8 cellular contexts compared by ENCODE assay signal in genomic region chr12:48119078-48119833, GRCh38. TPM values are rescaled to one million over a fixed set of nuclear protein-coding genes. Genes with fewer than 3 reads are reported as not detected.
DNase-seq lines count a peak whose midpoint lies in the region; ATAC-seq and TF ChIP-seq lines count a peak whose summit lies in the region.

TSS of gene PFKM (plus strand) at chr12:48119364. CDS start at chr12:48122775, 3,411 bp downstream.

- H3K27ac ChIP-seq in adrenal gland: peak within 1 kb of the TSS; percentile 36 to 81 (median 49)
- peak within 1 kb of the TSS; percentile 20 to 95 (median 82) for H3K27ac ChIP-seq in heart left ventricle
- peak within 1 kb of the TSS; percentile 18 for H3K27ac ChIP-seq in urinary bladder (ENCODE audit: low read depth)

- peak; percentile 80 to 93 (median 84) for DNase-seq in NCI-H1417 (lab: John Stamatoyannopoulos, UW)
- peak; percentile 50 for DNase-seq in T follicular helper cell (ENCODE audit: low read depth)
- peak; percentile 87 to 95 (median 93) for DNase-seq in adrenal gland
- peak; percentile 80 to 92 (median 88) for DNase-seq in heart left ventricle
- peak; percentile 87 for DNase-seq in posterior vena cava (ENCODE audit: low spot score)

- H3K4me3 ChIP-seq in GM12875 (ENCODE audit: low read depth, low read length): peak within 1 kb of the TSS; percentile 96
- peak within 1 kb of the TSS in 3 of 4 donors; percentile 64 to 85 (median 80) for H3K4me3 ChIP-seq in adrenal gland
- H3K4me3 ChIP-seq in heart left ventricle: peak within 1 kb of the TSS; percentile 32 to 97 (median 68)
- peak within 1 kb of the TSS; percentile 53 for H3K4me3 ChIP-seq in urinary bladder (ENCODE audit: low read depth, low read length)

- WGBS in adrenal gland, 4 donors: 0 to 1% (median 1%) methylated on average over 20 of the region's 20 CpGs
- 0 to 1% (median 0%) methylated on average over 20 of the region's 20 CpGs for WGBS in heart left ventricle, 4 donors
- WGBS in urinary bladder: under 1% methylated on average over 20 of the region's 20 CpGs

- H3K9me3 ChIP-seq in adrenal gland (replicated peaks in 1 of 3) (no peaks in the 10 kb centered on the region), heart left ventricle (no peaks in the 10 kb centered on the region)

- H3K36me3 ChIP-seq in adrenal gland (replicated peaks in 1 of 2): peaks cover 0 to 17% of the 10 kb centered on the region in 2 donors
- H3K36me3 ChIP-seq in heart left ventricle: peaks cover 0 to 18% (median 10%) of the 10 kb centered on the region in 9 donors
- H3K36me3 ChIP-seq in urinary bladder (ENCODE audit: insufficient read depth): peaks cover 2% of the 10 kb centered on the region

- peaks cover 0 to 23% of the 10 kb centered on the region in 2 donors for H3K4me1 ChIP-seq in adrenal gland (replicated peaks in 1 of 2)
- peaks cover 0 to 31% (median 10%) of the 10 kb centered on the region in 12 donors for H3K4me1 ChIP-seq in heart left ventricle
- H3K4me1 ChIP-seq in urinary bladder (ENCODE audit: insufficient read depth): no peaks in the 10 kb centered on the region

- H3K27me3 ChIP-seq in adrenal gland (no peaks in the 10 kb centered on the region), heart left ventricle (no peaks in the 10 kb centered on the region)

- no peak for TF ChIP-seq CTCF in GM12875 (IDR thresholded peaks at IDR 0.05; ENCODE audit: borderline replicate concordance, insufficient read depth, low read depth, low read length)
- TF ChIP-seq CTCF in adrenal gland (IDR thresholded peaks at IDR 0.05): no peak
- no peak for TF ChIP-seq CTCF in heart left ventricle (IDR thresholded peaks at IDR 0.05)

- TF ChIP-seq POLR2A in adrenal gland (IDR thresholded peaks at IDR 0.05) (peak; percentile 17 to 49), heart left ventricle (IDR thresholded peaks at IDR 0.05) (peak in 1 of 2 donors; percentile 56)

- intact Hi-C loops in adrenal gland (cut with DNase I) (no loop called here), heart left ventricle (cut with DNase I) (loop anchor here in 2 of 10 donors (1.0 kb wide), 2 partner anchors 13 to 38 kb away; partner anchors contain the start of genes ASB8 (in 1 of the 2) and SENP1 (in 1 of the 2)), posterior vena cava (cut with DNase I) (no loop called here)

- ATAC-seq in HG02678 (IDR thresholded peaks at IDR 0.05; ENCODE audit: unreplicated experiment) (peak; percentile 100), heart left ventricle (peak; percentile 95 to 98 (median 97))

RNA-seq across cellular contexts. Expression of gene PFKM, which starts in this region (rescaled TPM):
- total RNA-seq in adrenal gland (100 to 1,000 TPM in 6 of 8 donors, 10 to 100 TPM in 2; 94.3 to 183 (median 120) TPM), heart left ventricle (100 to 1,000 TPM; 230 to 901 (median 521) TPM), posterior vena cava (10 to 100 TPM; 44.7 to 49.0 TPM), urinary bladder (46.6 TPM)
- polyA plus RNA-seq in adrenal gland (10 to 100 TPM; 44.4 to 93.7 (median 67.4) TPM), heart left ventricle (100 to 1,000 TPM; 160 to 205 TPM), urinary bladder (70.8 TPM)

Comparison
In these comparisons a context has a peak if more than half of its experiments do, and no peak if none do; other contexts are left out.
1. Peak in every context shown above with its lines: DNase-seq, ATAC-seq, H3K4me3 ChIP-seq and H3K27ac ChIP-seq.
2. H3K27ac ChIP-seq: peak in every context shown above with its lines; median percentile 82 in heart left ventricle; 49 in adrenal gland; 18 in urinary bladder.